In the genomic region with DNA sequence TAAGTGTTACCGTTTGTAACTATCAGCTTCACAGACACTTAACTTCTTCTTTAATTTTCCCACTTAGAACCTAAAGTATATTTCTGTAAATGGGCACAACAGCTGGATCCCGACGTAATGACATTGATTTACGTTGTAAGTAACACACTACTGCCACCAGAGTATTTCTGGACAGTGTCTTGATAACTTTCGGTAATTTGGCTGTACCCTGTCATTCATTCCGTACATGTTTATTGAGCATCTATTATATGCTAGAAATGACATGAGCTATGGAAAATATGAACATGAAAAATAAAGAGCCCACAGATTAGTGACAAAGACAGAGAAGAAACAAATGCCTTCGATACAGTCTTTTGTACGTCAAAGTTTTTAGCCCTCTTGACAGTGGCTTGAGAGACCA, we compare ENCODE assay signal across 15 cellular contexts.
DNase-seq lines count a peak whose midpoint lies in the region; ATAC-seq and TF ChIP-seq lines count a peak whose summit lies in the region.
"Had no signal": no experiment of that assay in that cellular context is flagged by ENCODE, and none has a peak within 500 bp of the region (broad histone marks: within the 10 kb centered on the region; RNA-seq: fewer than 3 reads in every experiment).

No MANE protein-coding gene starts in this region.

- peaks cover 21% of the 10 kb centered on the region for H3K9me1 ChIP-seq in IMR-90 (ENCODE audit: insufficient read depth, low read length)

- POLR2A ChIA-PET in AG04450 (lab: Yijun Ruan, JAX) (interaction anchor here (1.1 kb wide), 1 partner anchor 146 kb away, joined by 3 read pairs; no protein-coding TSS in a partner anchor), IMR-90 (lab: Charles Lee; ENCODE audit: unreplicated experiment) (no interaction called here)

- intact Hi-C loops in IMR-90 (cut with micrococcal nuclease) = loop anchor here (2.0 to 5.0 kb wide), 3 partner anchors 193 to 513 kb away; a partner anchor contains a TSS
- intact Hi-C loops in ascending aorta (cut with DNase I) = loop anchor here (5.0 kb wide), 3 partner anchors 363 to 493 kb away; a partner anchor contains a TSS

- no peak for ATAC-seq in IMR-90 (ENCODE audit: low read depth)

- H3K4me1 Mint-ChIP-seq in osteocyte (ENCODE audit: unreplicated experiment) = peaks cover 64% of the 10 kb centered on the region

- peak overlapping the region; percentile 86; the same call in 1 of the 2 replicates for H3K56ac ChIP-seq in IMR-90 (ENCODE audit: extremely low read depth, insufficient read depth, low read length)

- H3K14ac ChIP-seq in IMR-90 (replicated peaks; ENCODE audit: low read depth, low read length) = peak overlapping the region; percentile 87

- no peaks in the 10 kb centered on the region for H3K27me3 Mint-ChIP-seq in osteocyte (ENCODE audit: unreplicated experiment)

- no peak overlapping the region for H3K4me2 ChIP-seq in IMR-90 (ENCODE audit: low read depth, low read length)

- WGBS in IMR-90 (ENCODE audit: extremely low coverage in 2 of 2, insufficient read length in 1 of 2), 2 experiments = no CpG with 5 or more reads among the region's 8 CpGs

- H3K36me3 ChIP-seq in IMR-90 (ENCODE audit: control insufficient read depth, insufficient read depth, low read length) (no peaks in the 10 kb centered on the region), ascending aorta (no peaks in the 10 kb centered on the region), SJCRH30 (no peaks in the 10 kb centered on the region)

- H2BK5ac ChIP-seq in IMR-90 (ENCODE audit: low read depth, low read length, poor library complexity, severe bottlenecking) = peak overlapping the region; percentile 96

- H3K36me3 Mint-ChIP-seq in osteocyte (ENCODE audit: unreplicated experiment) = no peaks in the 10 kb centered on the region

- H3K18ac ChIP-seq in IMR-90 (ENCODE audit: low read depth, low read length) = peak overlapping the region; percentile 71

- peak overlapping the region; percentile 96 for H2BK120ac ChIP-seq in IMR-90 (ENCODE audit: low read depth, low read length)

- H4K91ac ChIP-seq in IMR-90 (ENCODE audit: insufficient read depth, low read depth, low read length) = peak overlapping the region; percentile 94

- peak overlapping the region; percentile 94 for H3K27ac Mint-ChIP-seq in osteocyte (ENCODE audit: unreplicated experiment)

- H3K27ac ChIP-seq in AG04450 (ENCODE audit: low read depth, low read length) (peak overlapping the region; percentile 66), IMR-90 (ENCODE audit: insufficient read depth, low read length) (peak overlapping the region; percentile 85; the same call in 1 of the 2 replicates), ascending aorta (peak overlapping the region; percentile 82), SJCRH30 (no peak overlapping the region)

- H3K27me3 ChIP-seq in AG04450 (ENCODE audit: control insufficient read depth, insufficient read depth, low read length) (no peaks in the 10 kb centered on the region), IMR-90 (ENCODE audit: control insufficient read depth, insufficient read depth, low read length) (no peaks in the 10 kb centered on the region), ascending aorta (no peaks in the 10 kb centered on the region), SJCRH30 (no peaks in the 10 kb centered on the region)

- no peaks in the 10 kb centered on the region for H4K20me1 ChIP-seq in IMR-90 (ENCODE audit: insufficient read depth, low read length)

- peak overlapping the region; percentile 85; the same call in 1 of the 2 replicates for H2AK5ac ChIP-seq in IMR-90 (ENCODE audit: low read depth, low read length)

- dilution Hi-C loops in IMR-90 (cut with HindIII; ENCODE audit: low sequenced_read_pairs, unreplicated experiment) = no loop called here

- H4K8ac ChIP-seq in IMR-90 (ENCODE audit: low read depth in 2 of 2, low read length in 2 of 2) = peak overlapping the region; percentile 30 to 95; a peak in 3 of 4 replicates

- TF ChIP-seq CTCF in AG04450 (IDR thresholded peaks at IDR 0.05; ENCODE audit: low read depth, low read length) (no peak), IMR-90 (conservative IDR thresholded peaks at IDR 0.05; ENCODE audit: low read depth, low read length) (no peak), ascending aorta (IDR thresholded peaks at IDR 0.05) (no peak), osteocyte (IDR thresholded peaks at IDR 0.05) (no peak)

- no peak for TF ChIP-seq RAD21 in IMR-90 (IDR thresholded peaks at IDR 0.05; ENCODE audit: low read length)

- BruUV-seq in IMR-90 (replicated peaks; lab: Mats Ljungman, UMichigan) = no TSS peak

- H3K4ac ChIP-seq in IMR-90 (ENCODE audit: low read depth, low read length) = peak overlapping the region; percentile 83

- H3K9ac ChIP-seq in IMR-90 (ENCODE audit: low read depth, low read length) = peak overlapping the region; percentile 7; the same call in 1 of the 2 replicates

- no peak overlapping the region for H2AK9ac ChIP-seq in IMR-90 (replicated peaks; ENCODE audit: low read depth, low read length, poor library complexity)

- peak overlapping the region; percentile 43 for H4K5ac ChIP-seq in IMR-90 (ENCODE audit: low read depth, low read length)

- H3K23ac ChIP-seq in IMR-90 (ENCODE audit: low read depth, low read length) = peak overlapping the region; percentile 83

- H2BK20ac ChIP-seq in IMR-90 (ENCODE audit: low read depth, low read length) = peak overlapping the region; percentile 95

- H3K9me3 ChIP-seq in AG04450 (ENCODE audit: control insufficient read depth, insufficient read depth, low read length) (peaks cover 3% of the 10 kb centered on the region; the same call in 1 of the 2 replicates), IMR-90 (ENCODE audit: control insufficient read depth, insufficient read depth, low read length) (no peaks in the 10 kb centered on the region), ascending aorta (no peaks in the 10 kb centered on the region), SJCRH30 (replicated peaks) (no peaks in the 10 kb centered on the region)

- no peaks in the 10 kb centered on the region for H3K9me3 Mint-ChIP-seq in osteocyte (ENCODE audit: unreplicated experiment)

- no peak for TF ChIP-seq POLR2A in IMR-90 (IDR thresholded peaks at IDR 0.05; ENCODE audit: low read depth, low read length)

- H3K4me3 ChIP-seq in AG04450 (ENCODE audit: low read depth, low read length) = no peak overlapping the region
- no peak overlapping the region for H3K4me3 ChIP-seq in IMR-90 (ENCODE audit: insufficient read depth, low read depth, low read length)
- no peak overlapping the region for H3K4me3 ChIP-seq in ascending aorta
- H3K4me3 ChIP-seq in SJCRH30 = no peak overlapping the region

- no peak for DNase-seq in AG04450 (ENCODE audit: low read depth, low spot score)
- no peak for DNase-seq in IMR-90
- no peak for DNase-seq in ascending aorta (ENCODE audit: low spot score in 2 of 2)
- no peak for DNase-seq in osteocyte (ENCODE audit: extremely low spot score, unreplicated experiment)
- no peak for DNase-seq in GDM1 (lab: John Stamatoyannopoulos, UW)
- DNase-seq in T1000 (lab: John Stamatoyannopoulos, UW) = no peak
- no peak for DNase-seq in NCI-H226
- no peak for DNase-seq in SJCRH30
- DNase-seq: activated naive CD4-positive, alpha-beta T cell; DMS153; hypothalamus; left colon; NCI-H1092; stimulated activated naive CD4-positive, alpha-beta T cell treated with Interleukin-2 at 50 U/mL for 16 hours; T-helper 9 cell had no signal

- H2BK15ac ChIP-seq in IMR-90 (ENCODE audit: low read depth, low read length) = peak overlapping the region; percentile 94

- 0 out of 4 replicates have a peak, but pooled peaks cover 0 to 4% of the 10 kb centered on the region in 2 experiments for H3K79me1 ChIP-seq in IMR-90 (ENCODE audit: low read depth in 1 of 2, low read length in 2 of 2)

- H2AFZ ChIP-seq in IMR-90 (replicated peaks; ENCODE audit: low read length, poor library complexity) = no peak overlapping the region

- no peak overlapping the region for H3K4me3 Mint-ChIP-seq in osteocyte (ENCODE audit: unreplicated experiment)

- in situ Hi-C loops in IMR-90 (cut with MboI; ENCODE audit: low sequenced_read_pairs) = loop anchor here (5.0 to 25.0 kb wide), 2 partner anchors 352 to 448 kb away; no protein-coding TSS in a partner anchor

- H3K4me1 ChIP-seq in IMR-90 (ENCODE audit: control insufficient read depth, insufficient read depth, low read length) = peaks cover 31% of the 10 kb centered on the region
- peaks cover 15 to 39% of the 10 kb centered on the region in 2 donors for H3K4me1 ChIP-seq in ascending aorta
- H3K4me1 ChIP-seq in SJCRH30 = peaks cover 10% of the 10 kb centered on the region; the same call in 1 of the 2 replicates

- CTCF ChIA-PET in AG04450 (lab: Charles Lee) = interaction anchor here (0.6 to 6.3 kb wide), 29 partner anchors 20 to 669 kb away, joined by 3 to 93 read pairs (median 4); a partner anchor contains a TSS
- CTCF ChIA-PET in IMR-90 (lab: Yijun Ruan, JAX) = interaction anchor here (2.2 kb wide), 1 partner anchor 446 kb away, joined by 12 read pairs; no protein-coding TSS in a partner anchor

TF ChIP-seq in IMR-90, 13 proteins besides CTCF, POLR2A, EP300 and RAD21 (continues in another document):
- TF ChIP-seq FOS (IDR thresholded peaks at IDR 0.05; ENCODE audit: low read depth, low read length) (no peak), RCOR1 (IDR thresholded peaks at IDR 0.05; ENCODE audit: insufficient replicate concordance, low read length) (no peak), MXI1 (IDR thresholded peaks at IDR 0.05; ENCODE audit: borderline replicate concordance, low read depth, low read length) (no peak), CHD1 (IDR thresholded peaks at IDR 0.05; ENCODE audit: low read depth, low read length) (no peak), MAZ (IDR thresholded peaks at IDR 0.05; ENCODE audit: borderline replicate concordance, low read depth, low read length) (no peak), BHLHE40 (IDR thresholded peaks at IDR 0.05; ENCODE audit: low read depth, low read length) (no peak), CEBPB (IDR thresholded peaks at IDR 0.05; ENCODE audit: low read depth, low read length) (no peak)
- TF ChIP-seq, protein P1, sequence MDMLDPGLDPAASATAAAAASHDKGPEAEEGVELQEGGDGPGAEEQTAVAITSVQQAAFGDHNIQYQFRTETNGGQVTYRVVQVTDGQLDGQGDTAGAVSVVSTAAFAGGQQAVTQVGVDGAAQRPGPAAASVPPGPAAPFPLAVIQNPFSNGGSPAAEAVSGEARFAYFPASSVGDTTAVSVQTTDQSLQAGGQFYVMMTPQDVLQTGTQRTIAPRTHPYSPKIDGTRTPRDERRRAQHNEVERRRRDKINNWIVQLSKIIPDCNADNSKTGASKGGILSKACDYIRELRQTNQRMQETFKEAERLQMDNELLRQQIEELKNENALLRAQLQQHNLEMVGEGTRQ (IDR thresholded peaks at IDR 0.05; ENCODE audit: low read depth, low read length) = no peak
